Comparison of ENCODE assay signal across 8 cellular contexts in the genomic region with DNA sequence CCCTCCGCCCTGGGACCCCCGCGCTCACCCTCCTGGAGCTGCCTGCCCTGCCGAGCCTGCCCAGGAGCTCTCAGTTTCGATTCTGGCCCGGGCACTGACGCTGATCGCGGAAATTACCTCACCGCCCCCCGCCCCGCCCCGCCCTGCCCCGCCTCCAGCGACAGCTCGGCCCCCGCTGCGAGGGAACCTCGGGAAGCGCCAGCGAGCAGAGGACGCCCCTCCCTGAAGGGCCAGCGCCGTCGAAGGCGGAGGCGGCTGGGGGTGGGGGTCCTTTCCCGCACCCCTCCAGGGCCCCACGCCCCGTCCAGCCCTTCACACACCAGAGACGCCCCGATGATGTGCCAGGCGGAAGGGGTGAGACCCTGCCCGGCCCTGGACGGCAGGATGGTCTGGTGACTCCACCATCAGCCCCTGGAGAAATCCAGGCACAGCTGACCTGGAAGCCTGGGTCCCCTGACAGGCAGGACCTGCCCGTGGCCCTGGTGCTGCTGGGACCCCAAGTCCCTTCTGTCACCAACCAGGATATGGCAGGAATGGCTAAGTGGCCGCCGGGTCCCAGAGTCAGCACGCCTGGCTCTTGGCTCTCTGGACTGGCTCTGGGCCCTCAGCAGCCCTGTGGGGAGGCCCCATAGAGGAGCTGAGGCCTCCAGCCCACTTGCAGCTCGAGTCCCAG. TPM values are rescaled to one million over a fixed set of nuclear protein-coding genes. Genes with fewer than 3 reads are reported as not detected.
A peak's percentile ranks its signal among the peaks of the same experiment; 100 is the strongest.
DNase-seq lines count a peak whose midpoint lies in the region; ATAC-seq and TF ChIP-seq lines count a peak whose summit lies in the region.

A gene with protein sequence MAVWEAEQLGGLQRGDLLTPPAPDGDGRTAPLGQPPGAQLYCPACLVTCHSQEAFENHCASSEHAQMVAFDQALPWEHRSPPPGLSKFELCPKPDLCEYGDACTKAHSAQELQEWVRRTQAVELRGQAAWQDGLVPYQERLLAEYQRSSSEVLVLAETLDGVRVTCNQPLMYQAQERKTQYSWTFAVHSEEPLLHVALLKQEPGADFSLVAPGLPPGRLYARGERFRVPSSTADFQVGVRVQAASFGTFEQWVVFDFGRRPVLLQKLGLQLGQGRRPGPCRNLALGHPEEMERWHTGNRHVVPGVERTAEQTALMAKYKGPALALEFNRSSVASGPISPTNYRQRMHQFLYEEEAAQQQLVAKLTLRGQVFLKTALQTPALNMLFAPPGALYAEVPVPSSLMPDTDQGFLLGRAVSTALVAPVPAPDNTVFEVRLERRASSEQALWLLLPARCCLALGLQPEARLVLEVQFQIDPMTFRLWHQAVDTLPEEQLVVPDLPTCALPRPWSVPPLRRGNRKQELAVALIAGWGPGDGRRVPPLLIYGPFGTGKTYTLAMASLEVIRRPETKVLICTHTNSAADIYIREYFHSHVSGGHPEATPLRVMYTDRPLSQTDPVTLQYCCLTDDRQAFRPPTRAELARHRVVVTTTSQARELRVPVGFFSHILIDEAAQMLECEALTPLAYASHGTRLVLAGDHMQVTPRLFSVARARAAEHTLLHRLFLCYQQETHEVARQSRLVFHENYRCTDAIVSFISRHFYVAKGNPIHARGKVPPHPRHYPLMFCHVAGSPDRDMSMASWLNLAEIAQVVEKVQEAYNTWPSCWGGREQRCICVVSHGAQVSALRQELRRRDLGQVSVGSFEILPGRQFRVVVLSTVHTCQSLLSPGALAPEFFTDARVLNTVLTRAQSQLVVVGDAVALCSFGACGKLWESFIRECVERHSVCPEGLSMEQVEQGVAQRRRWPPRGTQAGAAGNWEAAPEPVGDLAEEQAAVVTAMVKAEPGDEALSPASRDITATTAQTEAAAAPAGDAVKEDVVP (N-terminal part only) (minus strand): TSS at position 84 of the 673 bp plus-strand sequence. CDS start 1,854 bp downstream, outside the sequence.

- peak within 1 kb of the TSS; percentile 37; the same call in 1 of the 2 replicates for H2AFZ ChIP-seq in OCI-LY3 (ENCODE audit: low read depth, low read length)

- peaks cover 0 to 5% of the 10 kb centered on the region in 2 donors for H3K27me3 Mint-ChIP-seq in natural killer cell (ENCODE audit: low read depth in 2 of 2)

- no peaks in the 10 kb centered on the region for H3K9me3 Mint-ChIP-seq in natural killer cell

- intact Hi-C loops in natural killer cell (cut with micrococcal nuclease) = no loop called here

- H3K4me1 Mint-ChIP-seq in natural killer cell = peaks cover 2 to 6% of the 10 kb centered on the region in 2 donors

- peak within 1 kb of the TSS; percentile 70 for H3K9ac ChIP-seq in OCI-LY3 (ENCODE audit: low read length)

- H3K9me3 ChIP-seq in OCI-LY3 (ENCODE audit: insufficient read depth, low read length) = no peaks in the 10 kb centered on the region
- no peaks in the 10 kb centered on the region for H3K9me3 ChIP-seq in thoracic aorta

- DNase-seq in EH (ENCODE audit: low read depth) (peak; percentile 77), fibroblast of mammary gland (ENCODE audit: low read depth) (peak; percentile 41), natural killer cell (peak; percentile 64), thoracic aorta (ENCODE audit: low spot score) (no peak)
- DNase-seq in activated T-cell treated with anti-CD3 and anti-CD28 coated beads, Interleukin-2, amount 50 U/mL, for 48 hours = peak; percentile 41 to 60

- no peak for TF ChIP-seq CTCF in OCI-LY3 (IDR thresholded peaks at IDR 0.05; ENCODE audit: low read depth, low read length)
- no peak for TF ChIP-seq CTCF in fibroblast of mammary gland (conservative IDR thresholded peaks at IDR 0.05; ENCODE audit: control insufficient read depth, insufficient read depth, low read depth, low read length)
- TF ChIP-seq CTCF in natural killer cell (IDR thresholded peaks at IDR 0.05) = no peak
- no peak for TF ChIP-seq CTCF in thoracic aorta (IDR thresholded peaks at IDR 0.05)

- H3K36me3 ChIP-seq in OCI-LY3 (replicated peaks; ENCODE audit: low read depth, low read length) (no peaks in the 10 kb centered on the region), thoracic aorta (no peaks in the 10 kb centered on the region)

- ATAC-seq in HG03108 (IDR thresholded peaks at IDR 0.05; ENCODE audit: unreplicated experiment) (peak; percentile 58), natural killer cell (peak; percentile 92 to 95 (median 93)), thoracic aorta (ENCODE audit: insufficient number of reproducible peaks, low FRiP score, low read depth) (peak; percentile 29), GM18511 (IDR thresholded peaks at IDR 0.05; ENCODE audit: unreplicated experiment) (no peak)

- H3K27ac Mint-ChIP-seq in natural killer cell = peak within 1 kb of the TSS; percentile 82 to 88

- no peaks in the 10 kb centered on the region for H3K36me3 Mint-ChIP-seq in natural killer cell

- peak within 1 kb of the TSS; percentile 98 for H3K4me2 ChIP-seq in OCI-LY3 (ENCODE audit: low read length)

- peaks cover 63% of the 10 kb centered on the region for H3K27me3 ChIP-seq in OCI-LY3 (ENCODE audit: low read depth, low read length)
- H3K27me3 ChIP-seq in thoracic aorta (replicated peaks; ENCODE audit: insufficient read depth) = no peaks in the 10 kb centered on the region

- peak within 1 kb of the TSS; percentile 93 for H3K4me3 Mint-ChIP-seq in natural killer cell

- H4K20me1 ChIP-seq in OCI-LY3 (ENCODE audit: insufficient read depth, low read length) = peaks cover 17% of the 10 kb centered on the region

- peaks cover 13% of the 10 kb centered on the region; the same call in 1 of the 2 replicates for H3K4me1 ChIP-seq in OCI-LY3 (ENCODE audit: low read length)
- peaks cover 5 to 11% of the 10 kb centered on the region in 2 donors for H3K4me1 ChIP-seq in thoracic aorta (ENCODE audit: control insufficient read depth in 1 of 2, low read depth in 2 of 2)

- H3K4me3 ChIP-seq in OCI-LY3 (ENCODE audit: low read length) (peak within 1 kb of the TSS; percentile 84), fibroblast of mammary gland (ENCODE audit: control insufficient read depth, low read depth, low read length) (peak within 1 kb of the TSS; percentile 74), thoracic aorta (peak within 1 kb of the TSS; percentile 90)

- H3K79me2 ChIP-seq in OCI-LY3 (ENCODE audit: low read length) = no peaks in the 10 kb centered on the region

- no peak within 1 kb of the TSS for H3K27ac ChIP-seq in OCI-LY3 (ENCODE audit: low read length)
- peak within 1 kb of the TSS in 1 of 2 donors; percentile 71 for H3K27ac ChIP-seq in thoracic aorta

RNA-seq across cellular contexts. Expression of the gene that starts here (rescaled TPM):
- total RNA-seq in natural killer cell (10 to 100 TPM; 85.2 to 90.7 (median 89.4) TPM), thoracic aorta (10 to 100 TPM; 45.2 to 50.3 TPM)
